8 cellular contexts compared by ENCODE assay signal in genomic region chr15:42736178-42736792, GRCh38. TPM values are rescaled to one million over a fixed set of nuclear protein-coding genes. Genes with fewer than 3 reads are reported as not detected.
DNase-seq lines count a peak whose midpoint lies in the region; ATAC-seq, FAIRE-seq and TF ChIP-seq lines count a peak whose summit lies in the region.

No MANE protein-coding gene starts in this region.

- BruUV-seq in HCT116 (replicated peaks; lab: Mats Ljungman, UMichigan) (no TSS peak), HepG2 (replicated peaks; lab: Mats Ljungman, UMichigan) (no TSS peak)

- FAIRE-seq in bronchial epithelial cell (lab: Jason Lieb, UNC) (no peak), HepG2 (lab: Jason Lieb, UNC) (no peak)

- in situ Hi-C loops in GM13976 (cut with MboI; ENCODE audit: low sequenced_read_pairs, unreplicated experiment), result no loop called here
- in situ Hi-C loops in HepG2 (cut with HindIII; ENCODE audit: extremely low pct_ligation_motif_present, low pct_unique_long_range_greater_than_20kb), result loop anchor here (5.0 kb wide), 1 partner anchor 186 kb away; the partner anchor contains the start of gene TTBK2

- intact Hi-C loops in HCT116 (cut with micrococcal nuclease), result loop anchor here (10.0 kb wide), 1 partner anchor 549 kb away; no protein-coding TSS in a partner anchor
- intact Hi-C loops in HepG2 (cut with micrococcal nuclease; ENCODE audit: unreplicated experiment), result no loop called here

- peak; percentile 36 for ATAC-seq in HCT116
- peak; percentile 58 for ATAC-seq in HepG2

- RAD21 ChIA-PET in HCT116 (lab: Charles Lee; ENCODE audit: low non-redundant PET in 1 of 2, low total read pairs in 2 of 2, uncharacterized antibody in 2 of 2, unreplicated experiment in 2 of 2), result interaction anchor here in 1 of 2 experiments (0.7 kb wide), 1 partner anchor 334 kb away, joined by 3 read pairs; no protein-coding TSS in a partner anchor

- H3K9me3 ChIP-seq in HCT116 (ENCODE audit: control insufficient read depth in 1 of 2, insufficient read depth in 1 of 2, low read depth in 1 of 2, low read length in 2 of 2) (no peaks in the 10 kb centered on the region), HepG2 (ENCODE audit: low read length) (no peaks in the 10 kb centered on the region), suprapubic skin (no peaks in the 10 kb centered on the region)

- no peaks in the 10 kb centered on the region for H4K20me1 ChIP-seq in HCT116 (ENCODE audit: insufficient read depth)
- H4K20me1 ChIP-seq in HepG2 (ENCODE audit: insufficient read depth, low read length), result 0 out of 2 replicates have a peak, but pooled peaks cover 2% of the 10 kb centered on the region

- H3K79me2 ChIP-seq in HCT116 (ENCODE audit: insufficient read depth, low read length) (peaks cover 7% of the 10 kb centered on the region; the same call in 1 of the 2 replicates), HepG2 (ENCODE audit: insufficient read depth, low read length) (peaks cover 12% of the 10 kb centered on the region)

- H2AFZ ChIP-seq in HCT116 (ENCODE audit: low read depth, low read length, poor library complexity, severe bottlenecking) (no peak overlapping the region), HepG2 (ENCODE audit: low read length) (no peak overlapping the region)

- peak overlapping the region; percentile 90 for H3K4me2 ChIP-seq in HCT116 (ENCODE audit: low read length)
- H3K4me2 ChIP-seq in HepG2 (ENCODE audit: low read depth, low read length), result peak overlapping the region; percentile 80

- TF ChIP-seq RAD21 in HCT116 (IDR thresholded peaks at IDR 0.05; ENCODE audit: low read depth) (no peak), HepG2 (CRISPR knock-in tag; IDR thresholded peaks at IDR 0.05) (no peak)

- H3K27me3 ChIP-seq in HCT116 (ENCODE audit: insufficient read depth, low read length), result no peaks in the 10 kb centered on the region
- no peaks in the 10 kb centered on the region for H3K27me3 ChIP-seq in bronchial epithelial cell (ENCODE audit: control insufficient read depth, insufficient read depth, low read length)
- no peaks in the 10 kb centered on the region for H3K27me3 ChIP-seq in HepG2 (ENCODE audit: control insufficient read depth in 1 of 2, insufficient read depth in 2 of 2, low read length in 2 of 2)
- H3K27me3 ChIP-seq in suprapubic skin, result no peaks in the 10 kb centered on the region

- WGBS in HepG2 (ENCODE audit: low lambda C conversion rate), result 40% methylated on average over 7 of the region's 55 CpGs
- 5% methylated on average over 14 of the region's 55 CpGs for WGBS in suprapubic skin

- H3K9ac ChIP-seq in HCT116 (ENCODE audit: low read length) (peak overlapping the region; percentile 75), HepG2 (ENCODE audit: insufficient read depth, low read depth, low read length) (peak overlapping the region; percentile 86)

- H3K27ac ChIP-seq in HCT116 (ENCODE audit: low read depth, low read length), result peak overlapping the region; percentile 88
- peak overlapping the region; percentile 66 for H3K27ac ChIP-seq in HepG2 (ENCODE audit: extremely low read length, insufficient read depth, low read length)
- H3K27ac ChIP-seq in suprapubic skin, result peak overlapping the region; percentile 88

- H3K4me3 ChIP-seq in HCT116 (replicated peaks in 1 of 2; ENCODE audit: low read depth in 1 of 2, low read length in 2 of 2) (peak overlapping the region; percentile 69 to 85), bronchial epithelial cell (ENCODE audit: low read depth, low read length) (peak overlapping the region; percentile 79), HepG2 (replicated peaks in 1 of 3; ENCODE audit: insufficient read depth in 1 of 3, low read depth in 2 of 3, low read length in 3 of 3) (peak overlapping the region; percentile 76 to 94 (median 86)), suprapubic skin (peak overlapping the region; percentile 67)

- H3K36me3 ChIP-seq in HCT116 (ENCODE audit: control insufficient read depth in 1 of 2, insufficient read depth in 2 of 2, low read length in 2 of 2) (peaks cover 21 to 22% of the 10 kb centered on the region in 2 experiments), bronchial epithelial cell (ENCODE audit: control insufficient read depth, insufficient read depth, low read length) (peaks cover 12% of the 10 kb centered on the region), HepG2 (replicated peaks in 1 of 2; ENCODE audit: control insufficient read depth in 1 of 2, insufficient read depth in 2 of 2, low read length in 2 of 2) (peaks cover 17 to 42% of the 10 kb centered on the region in 2 experiments), suprapubic skin (peaks cover 38% of the 10 kb centered on the region)

- POLR2A ChIA-PET in HCT116 (lab: Charles Lee) (no interaction called here), HepG2 (lab: Yijun Ruan, JAX) (no interaction called here)

- CTCF ChIA-PET in HCT116 (lab: Charles Lee), result interaction anchor here (0.6 kb wide), 1 partner anchor 335 kb away, joined by 3 read pairs; no protein-coding TSS in a partner anchor
- CTCF ChIA-PET in HepG2 (lab: Yijun Ruan, JAX; ENCODE audit: low intra/inter-chr PET ratio, low total read pairs), result interaction anchor here (3.3 kb wide), 1 partner anchor 190 kb away, joined by 22 read pairs; no protein-coding TSS in a partner anchor

- TF ChIP-seq POLR2A in HCT116 (IDR thresholded peaks at IDR 0.05; ENCODE audit: borderline replicate concordance, extremely low read depth, insufficient read depth, insufficient read length), result no peak
- TF ChIP-seq POLR2A in HepG2 (IDR thresholded peaks at IDR 0.05; ENCODE audit: insufficient read depth in 1 of 2, low read depth in 2 of 2, low read length in 2 of 2), result no peak
- TF ChIP-seq POLR2A in suprapubic skin (IDR thresholded peaks at IDR 0.05), result no peak

- no peaks in the 10 kb centered on the region for H3K9me2 ChIP-seq in HCT116 (ENCODE audit: insufficient read depth)

- TF ChIP-seq EP300 in HepG2 (IDR thresholded peaks at IDR 0.05; ENCODE audit: low read depth in 2 of 2, low read length in 2 of 2) (no peak), HepG2 (CRISPR knock-in tag; IDR thresholded peaks at IDR 0.05; ENCODE audit: borderline replicate concordance) (no peak), suprapubic skin (IDR thresholded peaks at IDR 0.05) (no peak)

- peaks cover 12 to 16% of the 10 kb centered on the region in 2 experiments; a peak in 3 of 4 replicates for H3K4me1 ChIP-seq in HCT116 (ENCODE audit: control insufficient read depth in 1 of 2, insufficient read depth in 2 of 2, low read length in 2 of 2)
- H3K4me1 ChIP-seq in HepG2 (ENCODE audit: insufficient read depth, low read length), result peaks cover 21% of the 10 kb centered on the region
- peaks cover 16% of the 10 kb centered on the region for H3K4me1 ChIP-seq in suprapubic skin

- TF ChIP-seq CTCF in GM13976 (IDR thresholded peaks at IDR 0.05; ENCODE audit: borderline replicate concordance, control extremely low read depth, extremely low read depth, insufficient read depth, missing control alignments), result no peak
- TF ChIP-seq CTCF in HCT116 (IDR thresholded peaks at IDR 0.05 in 2 of 3, conservative IDR thresholded peaks at IDR 0.05 in 1 of 3; ENCODE audit: borderline replicate concordance in 1 of 3, insufficient read depth in 1 of 3, low read depth in 2 of 3, low read length in 2 of 3), result no peak
- TF ChIP-seq CTCF in bronchial epithelial cell (IDR thresholded peaks at IDR 0.05; ENCODE audit: insufficient read depth, low read length, severe bottlenecking), result no peak
- no peak for TF ChIP-seq CTCF in HepG2 (CRISPR knock-in tag; IDR thresholded peaks at IDR 0.05)
- no peak for TF ChIP-seq CTCF in suprapubic skin (IDR thresholded peaks at IDR 0.05)

- peak; percentile 73 for DNase-seq in GM13976 (ENCODE audit: low spot score)
- no peak for DNase-seq in HCT116 (ENCODE audit: low read depth, low spot score)
- DNase-seq in OCI-M1 (lab: John Stamatoyannopoulos, UW), result peak; percentile 29
- no peak for DNase-seq in bronchial epithelial cell (ENCODE audit: low read depth)
- no peak for DNase-seq in HepG2 (ENCODE audit: low spot score)
- no peak for DNase-seq in suprapubic skin (ENCODE audit: low spot score in 2 of 2)
- DNase-seq in cerebellar cortex (ENCODE audit: low spot score), result no peak
- DNase-seq in A172 (ENCODE audit: low spot score), result no peak

TF ChIP-seq in HCT116, 20 proteins besides CTCF, POLR2A, EP300 and RAD21 (continues in another document):
- TF ChIP-seq EZH2phosphoT487 (IDR thresholded peaks at IDR 0.05; ENCODE audit: borderline replicate concordance) (no peak), SRF (IDR thresholded peaks at IDR 0.05; ENCODE audit: low read depth) (no peak)

TF ChIP-seq in HepG2, 621 proteins besides CTCF, POLR2A, EP300 and RAD21 (continues in another document):
- TF ChIP-seq ZNF616 (CRISPR knock-in tag; IDR thresholded peaks at IDR 0.05; ENCODE audit: low read depth) (0 out of 2 replicates have a peak, but pooled peaks have one; percentile 41), ZBTB7B (CRISPR knock-in tag; IDR thresholded peaks at IDR 0.05) (0 out of 2 replicates have a peak, but pooled peaks have one; percentile 12), BHLHE40 (IDR thresholded peaks at IDR 0.05; ENCODE audit: low read length) (no peak)

RNA-seq across cellular contexts. Expression of gene CDAN1, which starts 0.6 kb away (rescaled TPM):
- 22.4 TPM for total RNA-seq in HCT116 (2021; ENCODE audit: unreplicated experiment)
- polyA plus RNA-seq in HCT116 (2012), result 7.0 and 8.0 TPM in 2 replicates
- total RNA-seq in bronchial epithelial cell, result 8.7 and 9.0 TPM in 2 replicates
- total RNA-seq in HepG2 (2016; rRNA removed; fragmentation: Illumina TruSeq; extraction: Trizol), result 10.8 and 16.1 TPM in 2 replicates
- 5.1 and 5.9 TPM in 2 replicates for total RNA-seq in HepG2 (2016; cell fraction: cytosol; rRNA removed; fragmentation: Illumina TruSeq; extraction: Trizol; ENCODE audit: low read depth)
- total RNA-seq in HepG2 (2016; cell fraction: insoluble cytoplasmic fraction; rRNA removed; fragmentation: Illumina TruSeq; extraction: Trizol), result 8.8 and 15.2 TPM in 2 replicates
- total RNA-seq in HepG2 (2016; cell fraction: membrane; rRNA removed; fragmentation: Illumina TruSeq; extraction: Trizol), result 6.3 and 6.5 TPM in 2 replicates
- total RNA-seq in HepG2 (2016; cell fraction: nucleus; rRNA removed; fragmentation: Illumina TruSeq; extraction: Trizol), result 17.7 and 18.9 TPM in 2 replicates
- 5.0 and 7.3 TPM in 2 replicates for polyA plus RNA-seq in HepG2 (2011; rRNA removed)
- polyA plus RNA-seq in HepG2 (2011; cell fraction: cytosol; rRNA removed), result 3.8 and 4.0 TPM in 2 replicates
- polyA plus RNA-seq in HepG2 (2011; cell fraction: nucleus; rRNA removed), result 19.5 and 23.8 TPM in 2 replicates
- 7.2 and 7.6 TPM in 2 replicates for polyA plus RNA-seq in HepG2 (2012)
- 1.5 and 1.7 TPM in 2 replicates for polyA plus RNA-seq in HepG2 (2016; cell fraction: cytosol; fragmentation: Illumina TruSeq; extraction: Trizol; ENCODE audit: low read depth)
- 7.6 and 9.1 TPM in 2 replicates for polyA plus RNA-seq in HepG2 (2016; cell fraction: insoluble cytoplasmic fraction; fragmentation: Illumina TruSeq; extraction: Trizol; ENCODE audit: low read depth)
- polyA plus RNA-seq in HepG2 (2016; cell fraction: membrane; fragmentation: Illumina TruSeq; extraction: Trizol; ENCODE audit: low read depth), result 2.6 and 3.4 TPM in 2 replicates
- 33.4 and 36.1 TPM in 2 replicates for polyA plus RNA-seq in HepG2 (2016; cell fraction: nucleus; fragmentation: Illumina TruSeq; extraction: Trizol; ENCODE audit: insufficient read depth, low read depth)
- polyA minus RNA-seq in HepG2 (2011; rRNA and poly(A)+ RNA removed; ENCODE audit: low replicate concordance), result 9.8 and 12.9 TPM in 2 replicates
- 4.0 and 5.0 TPM in 2 replicates for polyA minus RNA-seq in HepG2 (2011; cell fraction: cytosol; rRNA and poly(A)+ RNA removed)
- 16.9 and 18.9 TPM in 2 replicates for polyA minus RNA-seq in HepG2 (2011; cell fraction: nucleus; rRNA and poly(A)+ RNA removed)
- total RNA-seq in suprapubic skin, result 10 to 100 TPM; 11.1 to 16.4 (median 15.0) TPM
- 11.3 and 14.5 TPM in 2 replicates for total RNA-seq in A172 (2014; rRNA removed; shearing (Covaris generic))

Comparison
In these comparisons a context has a peak if more than half of its experiments do, and no peak if none do; other contexts are left out.
1. DNase-seq: peak in GM13976 (single experiment) and OCI-M1 (single experiment); none in HCT116 (single experiment), bronchial epithelial cell (single experiment), HepG2 (single experiment), suprapubic skin (0 of 2), cerebellar cortex (single experiment) and A172 (single experiment).
2. Peak in every context shown above with its lines, with median percentiles within 50 percentile points of each other: H3K27ac ChIP-seq and H3K4me3 ChIP-seq.